ENCODE assay signal across 18 cellular contexts in the genomic region with DNA sequence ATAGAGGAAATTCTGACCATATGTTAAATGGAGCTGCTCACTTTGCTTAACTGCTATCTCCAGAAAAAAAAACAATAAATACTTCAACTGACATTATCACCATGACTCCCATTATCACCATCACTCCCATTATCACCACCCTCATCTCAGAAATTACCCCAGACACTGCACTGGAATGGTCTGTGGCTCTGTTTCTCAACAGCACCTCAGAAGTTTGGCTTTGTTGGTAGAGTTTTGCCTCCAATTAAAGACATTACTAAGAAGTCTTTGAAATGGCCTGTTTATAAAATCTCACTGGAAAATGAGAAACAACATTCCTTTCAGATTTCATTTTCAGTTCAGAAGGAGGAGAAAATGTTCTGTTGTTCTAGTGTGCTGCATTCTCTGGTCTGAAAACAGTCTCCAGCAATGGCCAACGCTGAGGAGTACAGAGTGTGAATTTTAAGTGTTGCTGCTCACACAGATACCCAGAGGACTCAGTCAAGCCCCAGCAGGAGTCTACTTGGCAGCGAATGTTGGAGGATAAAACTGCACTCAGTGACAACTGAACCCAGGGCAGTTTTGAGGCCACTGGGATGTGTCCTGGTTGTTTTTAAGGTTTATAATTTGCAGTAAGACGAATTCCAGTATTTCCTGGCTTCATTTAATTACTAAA.
DNase-seq lines count a peak whose midpoint lies in the region; ATAC-seq, FAIRE-seq and TF ChIP-seq lines count a peak whose summit lies in the region.
"Had no signal": no experiment of that assay in that cellular context is flagged by ENCODE, and none has a peak within 500 bp of the region (broad histone marks: within the 10 kb centered on the region; RNA-seq: fewer than 3 reads in every experiment).

No MANE protein-coding gene starts in this region.

- H3K9me3 Mint-ChIP-seq in activated naive CD8-positive, alpha-beta T cell treated with anti-CD3 and anti-CD28 coated beads, Interleukin-2, amount 50 U/mL, for 24 hours = peaks cover 6% of the 10 kb centered on the region

- DNase-seq in foreskin melanocyte (peak; percentile 7), superior temporal gyrus (ENCODE audit: extremely low spot score) (peak; percentile 60), DMS53 (lab: John Stamatoyannopoulos, UW) (no peak), urothelium cell line (ENCODE audit: low spot score) (no peak)
- no peak for DNase-seq in activated naive CD8-positive, alpha-beta T cell treated with anti-CD3 and anti-CD28 coated beads, Interleukin-2, amount 50 U/mL, for 24 hours
- DNase-seq: activated CD4-positive, alpha-beta T cell treated with anti-CD3 and anti-CD28 coated beads for 4 hours; activated naive CD4-positive, alpha-beta T cell treated with anti-CD3 and anti-CD28 coated beads for 36 hours; effector CD8-positive, alpha-beta T cell; MG63; NCI-H187; NCI-H446; stimulated activated CD4-positive, alpha-beta T cell treated with anti-CD3 and anti-CD28 coated beads, Interleukin-4, amount 100 ng/mL, for 4 hours; T1000 had no signal

- no peaks in the 10 kb centered on the region for H3K4me1 Mint-ChIP-seq in activated naive CD8-positive, alpha-beta T cell treated with anti-CD3 and anti-CD28 coated beads, Interleukin-2, amount 50 U/mL, for 24 hours

- H3K27me3 Mint-ChIP-seq in activated naive CD8-positive, alpha-beta T cell treated with anti-CD3 and anti-CD28 coated beads, Interleukin-2, amount 50 U/mL, for 24 hours = no peaks in the 10 kb centered on the region

- no peak overlapping the region for H3K4me3 ChIP-seq in mesodermal cell (ENCODE audit: extremely low read depth, insufficient read depth, low read length, poor library complexity, severe bottlenecking)
- H3K4me3 ChIP-seq: BLaER1 treated with 17β-estradiol and CSF1 and Interleukin-3, amounts not matched to agents 10 nM and 100 nM; lung; MG63 had no signal

- 52 to 53% methylated on average over 2 to 3 of the region's 3 CpGs for WGBS in mesodermal cell (ENCODE audit: insufficient coverage in 2 of 2), 2 experiments

- H3K4me1 ChIP-seq in mesodermal cell (ENCODE audit: control insufficient read depth, insufficient read depth, low read length, poor library complexity, severe bottlenecking) = peaks cover 6% of the 10 kb centered on the region
- H3K4me1 ChIP-seq: BLaER1 treated with 17β-estradiol and CSF1 and Interleukin-3, amounts not matched to agents 10 nM and 100 nM had no signal

- no peak for FAIRE-seq in urothelium cell line (lab: Jason Lieb, UNC)

- no peaks in the 10 kb centered on the region for H3K36me3 ChIP-seq in mesodermal cell (ENCODE audit: control insufficient read depth, insufficient read depth, low read length)
- H3K36me3 ChIP-seq: BLaER1 treated with 17β-estradiol and CSF1 and Interleukin-3, amounts not matched to agents 10 nM and 100 nM; MG63 had no signal

- ATAC-seq in SK-N-SH treated with all-trans-retinoic acid at 6 μM for 48 hours = peak; percentile 78
- ATAC-seq in activated naive CD8-positive, alpha-beta T cell treated with anti-CD3 and anti-CD28 coated beads, Interleukin-2, amount 50 U/mL, for 24 hours = no peak
- ATAC-seq: HCT116 had no signal

- H3K9me3 ChIP-seq in mesodermal cell (ENCODE audit: control insufficient read depth, low read length) = no peaks in the 10 kb centered on the region
- H3K9me3 ChIP-seq: BLaER1 treated with 17β-estradiol and CSF1 and Interleukin-3, amounts not matched to agents 10 nM and 100 nM; MG63 had no signal

- H3K27ac ChIP-seq in mesodermal cell (ENCODE audit: low read depth, low read length, severe bottlenecking) = peak overlapping the region; percentile 85
- H3K27ac ChIP-seq: BLaER1 treated with 17β-estradiol and CSF1 and Interleukin-3, amounts not matched to agents 10 nM and 100 nM had no signal

- H3K4me3 Mint-ChIP-seq in activated naive CD8-positive, alpha-beta T cell treated with anti-CD3 and anti-CD28 coated beads, Interleukin-2, amount 50 U/mL, for 24 hours = no peak overlapping the region
- H3K4me3 Mint-ChIP-seq: activated naive CD4-positive, alpha-beta T cell treated with anti-CD3 and anti-CD28 coated beads for 36 hours had no signal

- H3K36me3 Mint-ChIP-seq in activated naive CD8-positive, alpha-beta T cell treated with anti-CD3 and anti-CD28 coated beads, Interleukin-2, amount 50 U/mL, for 24 hours (ENCODE audit: low read depth) = no peaks in the 10 kb centered on the region

- no peak overlapping the region for H3K27ac Mint-ChIP-seq in activated naive CD8-positive, alpha-beta T cell treated with anti-CD3 and anti-CD28 coated beads, Interleukin-2, amount 50 U/mL, for 24 hours
- H3K27ac Mint-ChIP-seq: activated naive CD4-positive, alpha-beta T cell treated with anti-CD3 and anti-CD28 coated beads for 36 hours had no signal

TF ChIP-seq in SK-N-SH treated with all-trans-retinoic acid at 6 μM for 48 hours, 23 proteins besides CTCF, POLR2A, EP300 and RAD21:
- TF ChIP-seq TCF4 (CRISPR knock-in tag; IDR thresholded peaks at IDR 0.05; ENCODE audit: borderline replicate concordance) (no peak), SNAI2 (CRISPR knock-in tag; IDR thresholded peaks at IDR 0.05) (no peak), GLIS3 (CRISPR knock-in tag; IDR thresholded peaks at IDR 0.05) (no peak), ZNF8 (CRISPR knock-in tag; IDR thresholded peaks at IDR 0.05) (no peak), RARB (CRISPR knock-in tag; IDR thresholded peaks at IDR 0.05) (no peak)

Comparison
In these comparisons a context has a peak if more than half of its experiments do, and no peak if none do; other contexts are left out.
1. DNase-seq: peak in foreskin melanocyte (single experiment) and superior temporal gyrus (single experiment); none in DMS53 (single experiment), activated naive CD8-positive, alpha-beta T cell treated with anti-CD3 and anti-CD28 coated beads, Interleukin-2, amount 50 U/mL, for 24 hours (single experiment) and urothelium cell line (single experiment).